ENCODE assay signal across 28 cellular contexts in the genomic region with DNA sequence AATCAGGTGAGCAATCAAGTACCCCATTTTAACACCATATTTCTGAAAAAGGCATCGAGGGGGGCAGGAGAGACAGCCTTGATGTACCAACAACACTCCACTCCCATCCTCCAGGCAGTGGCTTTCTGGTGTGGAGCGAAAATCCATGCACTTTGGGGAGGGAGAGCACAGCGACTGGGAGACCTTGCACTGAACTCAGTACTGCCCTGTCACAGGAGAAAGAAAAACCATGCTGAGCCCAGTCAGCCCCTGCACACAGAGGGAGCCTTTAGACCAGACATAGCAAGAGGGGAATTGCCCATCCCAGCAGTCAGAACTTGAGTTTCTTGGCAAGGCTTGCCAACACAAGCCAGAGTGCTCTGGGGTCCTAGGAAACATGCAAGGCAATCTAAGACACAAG. TPM values are rescaled to one million over a fixed set of nuclear protein-coding genes. Genes with fewer than 3 reads are reported as not detected.
"Had no signal": no experiment of that assay in that cellular context is flagged by ENCODE, and none has a peak within 500 bp of the region (broad histone marks: within the 10 kb centered on the region; RNA-seq: fewer than 3 reads in every experiment).

No MANE protein-coding gene starts in this region.

- FAIRE-seq: pancreas had no signal

- H3K27me3 Mint-ChIP-seq: naive thymus-derived CD4-positive, alpha-beta T cell; natural killer cell treated with Interleukin-12 subunit alpha and Interleukin-12 subunit beta and Interleukin-15 and Interleukin-18, amount 100 ng/mL, for 72 hours; stimulated activated naive CD8-positive, alpha-beta T cell treated with anti-CD3 and anti-CD28 coated beads, Interleukin-15, Interleukin-2, amounts not matched to agents 100 ng/mL and 50 ng/mL, for 24 hours; type B pancreatic cell had no signal

- H3K27ac Mint-ChIP-seq: naive thymus-derived CD4-positive, alpha-beta T cell; natural killer cell treated with Interleukin-12 subunit alpha and Interleukin-12 subunit beta and Interleukin-15 and Interleukin-18, amount 100 ng/mL, for 72 hours; stimulated activated naive CD8-positive, alpha-beta T cell treated with anti-CD3 and anti-CD28 coated beads, Interleukin-15, Interleukin-2, amounts not matched to agents 100 ng/mL and 50 ng/mL, for 24 hours; type B pancreatic cell had no signal

- H3K4me3 ChIP-seq: hepatocyte, left ventricle myocardium inferior, lung, mucosa of descending colon, pancreas, prostate gland, skin epidermis, suprapubic skin, thoracic aorta, tibial artery, vagina had no signal

- H3K79me2 ChIP-seq: hepatocyte had no signal

- H2AFZ ChIP-seq: hepatocyte had no signal

- H3K4me1 ChIP-seq: left ventricle myocardium inferior, pancreas, prostate gland, suprapubic skin, tibial artery, vagina had no signal

- H3K27ac ChIP-seq: hepatocyte, left ventricle myocardium inferior, pancreas, prostate gland, skin epidermis, suprapubic skin, thoracic aorta, tibial artery, vagina had no signal

- ATAC-seq: mucosa of descending colon; naive thymus-derived CD4-positive, alpha-beta T cell; natural killer cell treated with Interleukin-12 subunit alpha and Interleukin-12 subunit beta and Interleukin-15 and Interleukin-18, amount 100 ng/mL, for 72 hours; pancreas; right cardiac atrium; sciatic nerve had no signal

- H3K4me3 Mint-ChIP-seq: naive thymus-derived CD4-positive, alpha-beta T cell; natural killer cell treated with Interleukin-12 subunit alpha and Interleukin-12 subunit beta and Interleukin-15 and Interleukin-18, amount 100 ng/mL, for 72 hours; stimulated activated naive CD8-positive, alpha-beta T cell treated with anti-CD3 and anti-CD28 coated beads, Interleukin-15, Interleukin-2, amounts not matched to agents 100 ng/mL and 50 ng/mL, for 24 hours; type B pancreatic cell had no signal

- H3K27me3 ChIP-seq: hepatocyte, pancreas, suprapubic skin, tibial artery, vagina had no signal

- H3K4me1 Mint-ChIP-seq: naive thymus-derived CD4-positive, alpha-beta T cell had no signal

- H3K36me3 Mint-ChIP-seq: naive thymus-derived CD4-positive, alpha-beta T cell; natural killer cell treated with Interleukin-12 subunit alpha and Interleukin-12 subunit beta and Interleukin-15 and Interleukin-18, amount 100 ng/mL, for 72 hours; type B pancreatic cell had no signal

- H3K4me2 ChIP-seq: hepatocyte had no signal

- DNase-seq: islet precursor cell; left ventricle myocardium inferior; midbrain; mucosa of descending colon; naive thymus-derived CD4-positive, alpha-beta T cell; nucleus accumbens; pancreas; retina; right cardiac atrium; stimulated activated CD4-positive, alpha-beta T cell treated with anti-CD3 and anti-CD28 coated beads, Interleukin-12 subunit alpha, Interleukin-12 subunit beta, amount 100 ng/mL, for 4 hours; stimulated activated CD4-positive, alpha-beta T cell treated with anti-CD3 and anti-CD28 coated beads, Interleukin-15, amount 100 ng/mL, for 24 hours; stimulated activated CD4-positive, alpha-beta T cell treated with anti-CD3 and anti-CD28 coated beads, Interleukin-2, amount 100 ng/mL, for 24 hours; stimulated activated CD4-positive, alpha-beta T cell treated with anti-CD3 and anti-CD28 coated beads, Interleukin-4, amount 100 ng/mL, for 1 hour; stimulated activated naive CD4-positive, alpha-beta T cell; tibial artery had no signal

- H3K36me3 ChIP-seq: left ventricle myocardium inferior, pancreas, prostate gland, suprapubic skin, thoracic aorta, tibial artery, vagina had no signal

- H3K9me3 ChIP-seq: mucosa of descending colon, pancreas, prostate gland, suprapubic skin, thoracic aorta, tibial artery, vagina had no signal

RNA-seq across cellular contexts. Expression of gene SLC6A15, which starts 24.8 kb away (rescaled TPM):
- total RNA-seq: left ventricle myocardium inferior; mesenteric fat pad; naive thymus-derived CD4-positive, alpha-beta T cell; natural killer cell treated with Interleukin-12 subunit alpha and Interleukin-12 subunit beta and Interleukin-15 and Interleukin-18, amount 100 ng/mL, for 72 hours; osteoblast; pancreas; right cardiac atrium had no signal
- polyA plus RNA-seq: naive thymus-derived CD4-positive, alpha-beta T cell had no signal
